ENCODE assay signal across 14 cellular contexts in genomic region chr13:46507978-46508377, GRCh38.
"Had no signal": no experiment of that assay in that cellular context is flagged by ENCODE, and none has a peak within 500 bp of the region (broad histone marks: within the 10 kb centered on the region; RNA-seq: fewer than 3 reads in every experiment).

No MANE protein-coding gene starts in this region.

- ATAC-seq: activated CD8-positive, alpha-beta memory T cell treated with anti-CD3 and anti-CD28 coated beads, Interleukin-2, amount 10 ng/mL, durations not matched to agents 7 days and 5 days; naive thymus-derived CD4-positive, alpha-beta T cell had no signal

- DNase-seq: activated CD4-positive, alpha-beta T cell treated with anti-CD3 and anti-CD28 coated beads for 1 hour; activated CD4-positive, alpha-beta T cell treated with anti-CD3 and anti-CD28 coated beads, Interleukin-2, amount 50 U/mL, for 48 hours; activated CD8-positive, alpha-beta memory T cell treated with anti-CD3 and anti-CD28 coated beads, Interleukin-2, amount 10 ng/mL, durations not matched to agents 7 days and 5 days; activated effector memory CD4-positive, alpha-beta T cell treated with Interleukin-2 at 50 U/mL for 16 hours; activated T-cell treated with anti-CD3 and anti-CD28 coated beads, Interleukin-2, amount 50 U/mL, for 24 hours; amygdala; brain microvascular endothelial cell; endodermal cell; erythroblast; head of caudate nucleus; naive thymus-derived CD4-positive, alpha-beta T cell; small intestine; T-helper 9 cell; thyroid gland had no signal
